ENCODE assay signal across 25 cellular contexts in the genomic region with DNA sequence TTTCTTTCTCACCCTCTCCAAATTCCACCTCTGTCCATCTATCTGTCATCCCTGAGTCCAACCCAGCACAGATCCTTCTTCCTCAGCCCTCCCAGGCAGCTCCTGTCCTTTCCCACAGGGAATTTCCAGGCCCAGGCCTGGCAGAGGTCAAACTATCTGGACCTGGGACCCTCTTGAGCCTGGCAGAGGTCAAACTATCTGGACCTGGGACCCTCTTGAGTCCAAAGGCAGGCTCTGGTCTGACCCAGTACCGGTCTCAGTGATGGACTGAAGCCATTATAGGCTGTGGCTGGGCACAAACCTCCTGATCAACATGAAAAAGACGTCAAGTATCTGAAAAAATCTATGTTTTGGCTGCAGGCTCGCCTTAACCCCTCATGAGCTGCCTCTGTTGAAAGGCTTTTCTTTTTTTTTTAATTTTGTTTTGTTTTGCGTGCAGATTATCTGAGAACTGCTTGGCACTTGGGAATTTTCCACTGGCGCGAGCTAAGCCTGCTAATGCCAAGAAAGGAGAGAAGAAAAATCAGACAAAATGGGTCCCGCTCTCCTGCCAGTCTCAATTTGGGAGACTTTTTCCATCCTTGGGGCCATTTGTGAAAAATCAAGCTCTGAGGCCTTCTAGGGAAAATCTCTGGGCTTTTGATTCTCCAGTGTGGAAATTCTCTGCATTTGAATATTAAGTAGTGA.
"Had no signal": no experiment of that assay in that cellular context is flagged by ENCODE, and none has a peak within 500 bp of the region (broad histone marks: within the 10 kb centered on the region; RNA-seq: fewer than 3 reads in every experiment).

No MANE protein-coding gene starts in this region.

- ATAC-seq: HepG2, Panc1, PC-3 had no signal

- H3K27ac ChIP-seq: RWPE1 had no signal

- H3K4me3 ChIP-seq: MG63 had no signal

- H3K27me3 ChIP-seq: MG63 had no signal

- DNase-seq: IMR-90; Karpas-422; KG1; MG63; NCI-H1092; NCI-H1105 treated with DMSO at 0.1 percent for 48 hours; NCI-H1417 treated with DMSO at 0.1 percent for 48 hours; NCI-H146; NCI-H187; NCI-H2029; NCI-H2081 treated with DMSO at 0.1 percent for 48 hours; NCI-H2171; NCI-H226; NCI-H446; NCI-H510A; NCI-H524 treated with DMSO at 0.1 percent for 48 hours; NCI-H69; NCI-H774; NK-92 treated with Interleukin-12 subunit alpha and Interleukin-12 subunit beta, amount 100 ng/mL, for 24 hours; PC-3; SHP77; SK-N-SH had no signal

- H3K36me3 ChIP-seq: MG63 had no signal

- H3K9me3 ChIP-seq: MG63, SK-N-SH had no signal
